In the genomic region with DNA sequence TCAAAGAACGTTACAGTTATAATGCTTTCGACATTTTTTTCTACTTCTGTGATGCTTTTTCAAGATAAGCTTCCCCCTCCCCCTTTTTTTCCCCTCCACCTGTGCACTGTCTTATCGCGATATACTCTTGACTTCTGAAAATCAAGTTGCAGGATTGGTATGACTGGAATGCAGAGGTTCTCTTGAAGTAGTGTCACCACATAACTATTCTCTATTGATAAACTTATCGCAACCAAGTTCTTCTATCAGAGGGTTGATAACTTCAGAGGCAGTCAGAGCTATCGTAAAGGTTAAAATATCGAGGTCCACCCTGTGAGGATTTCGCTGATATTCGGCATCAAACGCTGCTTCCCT, we compare ENCODE assay signal across 8 cellular contexts. TPM values are rescaled to one million over a fixed set of nuclear protein-coding genes. Genes with fewer than 3 reads are reported as not detected.
DNase-seq lines count a peak whose midpoint lies in the region; ATAC-seq, FAIRE-seq and TF ChIP-seq lines count a peak whose summit lies in the region.

No MANE protein-coding gene starts in this region.

- no peak for TF ChIP-seq CTCF in Panc1 (IDR thresholded peaks at IDR 0.05)
- TF ChIP-seq CTCF in endodermal cell (conservative IDR thresholded peaks at IDR 0.05) = no peak
- TF ChIP-seq CTCF in D721Med (IDR thresholded peaks at IDR 0.05; ENCODE audit: insufficient read depth, missing control alignments) = no peak

- peak overlapping the region; percentile 97 for H3K27ac Mint-ChIP-seq in endodermal cell

- H3K4me3 ChIP-seq in Panc1 (ENCODE audit: low read depth in 2 of 2, low read length in 2 of 2) = peak overlapping the region; percentile 36 to 59
- peak overlapping the region; percentile 95 for H3K4me3 ChIP-seq in endodermal cell (ENCODE audit: low read length)

- no TSS peak for BruUV-seq in Panc1 (replicated peaks; lab: Mats Ljungman, UMichigan)

- WGBS in endodermal cell (ENCODE audit: insufficient coverage in 1 of 2, insufficient read length in 1 of 2), 2 experiments = 8 to 10% methylated on average over 6 to 8 of the region's 10 CpGs

- intact Hi-C loops in Panc1 (cut with micrococcal nuclease; ENCODE audit: unreplicated experiment) (no loop called here), head of caudate nucleus (cut with DNase I) (no loop called here)

- peaks cover 3% of the 10 kb centered on the region for H3K27me3 Mint-ChIP-seq in endodermal cell (ENCODE audit: insufficient read depth)

- ATAC-seq in Panc1 (peak; percentile 1), HG02678 (IDR thresholded peaks at IDR 0.05; ENCODE audit: unreplicated experiment) (no peak)

- peaks cover 11% of the 10 kb centered on the region for H3K27me3 ChIP-seq in Panc1 (ENCODE audit: control insufficient read depth, insufficient read depth, low read length)
- no peaks in the 10 kb centered on the region for H3K27me3 ChIP-seq in endodermal cell (ENCODE audit: control insufficient read depth, insufficient read depth, low read length, poor library complexity, severe bottlenecking)

- H3K36me3 ChIP-seq in Panc1 (ENCODE audit: control insufficient read depth, insufficient read depth, low read length) (no peaks in the 10 kb centered on the region; the same call in 1 of the 2 replicates), endodermal cell (ENCODE audit: control insufficient read depth, insufficient read depth, low read length) (peaks cover 5% of the 10 kb centered on the region)

- no peaks in the 10 kb centered on the region for H3K9me3 Mint-ChIP-seq in endodermal cell

- peak overlapping the region; percentile 78 for H3K27ac ChIP-seq in Panc1 (ENCODE audit: low read length)
- peak overlapping the region; percentile 85 for H3K27ac ChIP-seq in endodermal cell (ENCODE audit: low read depth, low read length)

- H3K4me3 Mint-ChIP-seq in endodermal cell = peak overlapping the region; percentile 87

- H3K9ac ChIP-seq in endodermal cell (ENCODE audit: extremely low read depth, low read length, poor library complexity, severe bottlenecking) = peak overlapping the region; percentile 99

- H3K4me1 ChIP-seq in Panc1 (ENCODE audit: control insufficient read depth, insufficient read depth, low read length) (peaks cover 26% of the 10 kb centered on the region), endodermal cell (ENCODE audit: control insufficient read depth, insufficient read depth, low read length) (no peaks in the 10 kb centered on the region)

- FAIRE-seq in GM19239 (lab: Jason Lieb, UNC) (peak; percentile 68), D721Med (lab: Jason Lieb, UNC) (no peak)

- no peak for DNase-seq in GM19239 (ENCODE audit: insufficient read length, low spot score)
- DNase-seq in Panc1 (ENCODE audit: low read depth, low spot score) = peak; percentile 98
- no peak for DNase-seq in endodermal cell
- DNase-seq in non-pigmented ciliary epithelial cell (ENCODE audit: low read depth) = peak; percentile 20
- DNase-seq in D721Med (ENCODE audit: insufficient read length, low spot score) = no peak
- DNase-seq in G401 (ENCODE audit: low spot score) = no peak
- no peak for DNase-seq in head of caudate nucleus

- H3K36me3 Mint-ChIP-seq in endodermal cell (ENCODE audit: low read depth) = no peaks in the 10 kb centered on the region

- POLR2A ChIA-PET in Panc1 (lab: Charles Lee) = interaction anchor here (0.6 to 2.9 kb wide), 17 partner anchors 24 to 307 kb away, joined by 3 to 29 read pairs (median 3); partner anchors contain the start of genes FBL, MED29, PAF1 and RPS16

- H3K9me3 ChIP-seq in Panc1 (ENCODE audit: control insufficient read depth, insufficient read depth, low read depth, low read length) (no peaks in the 10 kb centered on the region), endodermal cell (ENCODE audit: control insufficient read depth, low read length) (no peaks in the 10 kb centered on the region)

- in situ Hi-C loops in Panc1 (cut with HindIII; ENCODE audit: low pct_unique_long_range_greater_than_20kb, low sequenced_read_pairs) (no loop called here), G401 (cut with HindIII; ENCODE audit: low sequenced_read_pairs) (no loop called here)

- CTCF ChIA-PET in Panc1 (lab: Charles Lee) = interaction anchor here (0.6 to 17.8 kb wide), 16 partner anchors 14 to 681 kb away, joined by 3 to 508 read pairs (median 6); partner anchors contain the start of genes DLL3 and RPS16

- peaks cover 24% of the 10 kb centered on the region for H3K4me1 Mint-ChIP-seq in endodermal cell

RNA-seq across cellular contexts. Expression of gene EID2, which starts 0.8 kb away (rescaled TPM):
- total RNA-seq in Panc1 (2021; ENCODE audit: unreplicated experiment) = 163 TPM
- polyA plus RNA-seq in Panc1 (2012; ENCODE audit: insufficient read length) = 179 TPM
- 10 to 100 TPM; 24.0 to 29.7 TPM for total RNA-seq in endodermal cell
- 28.3 TPM for polyA plus RNA-seq in endodermal cell (2013, experiment 1 of 2)
- polyA plus RNA-seq in endodermal cell (2013, experiment 2 of 2) = 28.5 TPM
- 19.9 and 31.4 TPM in 2 replicates for total RNA-seq in G401 (2014; rRNA removed; shearing (Covaris generic))

RNA-seq across cellular contexts. Expression of gene EID2B, which starts 6.5 kb away (rescaled TPM):
- total RNA-seq in Panc1 (2021; ENCODE audit: unreplicated experiment) (37.7 TPM), endodermal cell (1 to 10 TPM; 1.2 to 3.8 TPM)
- 11.1 TPM for polyA plus RNA-seq in Panc1 (2012; ENCODE audit: insufficient read length)
- polyA plus RNA-seq in endodermal cell (2013, experiment 1 of 2) = 5.4 TPM
- 4.6 TPM for polyA plus RNA-seq in endodermal cell (2013, experiment 2 of 2)
- total RNA-seq in G401 (2014; rRNA removed; shearing (Covaris generic)) = 5.3 and 15.5 TPM in 2 replicates

RNA-seq across cellular contexts. Expression of gene SELENOV, which starts 24.2 kb away (rescaled TPM):
- total RNA-seq in Panc1 (2021; ENCODE audit: unreplicated experiment) (0.80 TPM), endodermal cell (10 to 100 TPM in 1 of 2 donors, 1 to 10 TPM in 1; 8.7 to 15.3 TPM)
- 0.65 TPM for polyA plus RNA-seq in Panc1 (2012; ENCODE audit: insufficient read length)
- 1.9 TPM for polyA plus RNA-seq in endodermal cell (2013, experiment 1 of 2)
- 1.6 TPM for polyA plus RNA-seq in endodermal cell (2013, experiment 2 of 2)
- 4.1 and 27.2 TPM in 2 replicates for total RNA-seq in G401 (2014; rRNA removed; shearing (Covaris generic))

RNA-seq across cellular contexts. Expression of gene DLL3, which starts 40.4 kb away (rescaled TPM):
- total RNA-seq in Panc1 (2021; ENCODE audit: unreplicated experiment) (76.9 TPM), endodermal cell (1 to 10 TPM; 2.0 to 4.3 TPM)
- polyA plus RNA-seq in Panc1 (2012; ENCODE audit: insufficient read length) = 106 TPM
- polyA plus RNA-seq in endodermal cell (2013, experiment 1 of 2) = 46.8 TPM
- 39.5 TPM for polyA plus RNA-seq in endodermal cell (2013, experiment 2 of 2)
- total RNA-seq in G401 (2014; rRNA removed; shearing (Covaris generic)) = 12.4 and 15.6 TPM in 2 replicates

RNA-seq across cellular contexts. Expression of gene TIMM50, which starts 58.5 kb away (rescaled TPM):
- total RNA-seq in Panc1 (2021; ENCODE audit: unreplicated experiment) = 1,837 TPM
- 1,800 TPM for polyA plus RNA-seq in Panc1 (2012; ENCODE audit: insufficient read length)
- 10 to 100 TPM; 87.8 to 94.6 TPM for total RNA-seq in endodermal cell
- polyA plus RNA-seq in endodermal cell (2013, experiment 1 of 2) = 83.8 TPM
- polyA plus RNA-seq in endodermal cell (2013, experiment 2 of 2) = 79.7 TPM
- total RNA-seq in G401 (2014; rRNA removed; shearing (Covaris generic)) = 159 and 162 TPM in 2 replicates

Comparison
In these comparisons a context has a peak if more than half of its experiments do, and no peak if none do; other contexts are left out.
1. DNase-seq: peak in Panc1 (single experiment) and non-pigmented ciliary epithelial cell (single experiment); none in GM19239 (single experiment), endodermal cell (single experiment), D721Med (single experiment), G401 (single experiment) and head of caudate nucleus (0 of 42).